ENCODE assay signal across 22 cellular contexts in genomic region chr2:189252991-189253680, GRCh38.
DNase-seq lines count a peak whose midpoint lies in the region; ATAC-seq and TF ChIP-seq lines count a peak whose summit lies in the region.
"Had no signal": no experiment of that assay in that cellular context is flagged by ENCODE, and none has a peak within 500 bp of the region (broad histone marks: within the 10 kb centered on the region; RNA-seq: fewer than 3 reads in every experiment).

No MANE protein-coding gene starts in this region.

- H2BK120ac ChIP-seq in mesendoderm (ENCODE audit: low read depth, low read length): no peak overlapping the region

- H3K79me2 ChIP-seq in mesendoderm (ENCODE audit: control insufficient read depth, insufficient read depth, low read length): no peaks in the 10 kb centered on the region

- H3K9me3 Mint-ChIP-seq in HFFc6: no peaks in the 10 kb centered on the region
- H3K9me3 Mint-ChIP-seq in activated naive CD8-positive, alpha-beta T cell treated with anti-CD3 and anti-CD28 coated beads, Interleukin-2, amount 50 U/mL, for 24 hours: no peaks in the 10 kb centered on the region
- H3K9me3 Mint-ChIP-seq: CD4-positive, alpha-beta memory T cell; central memory CD8-positive, alpha-beta T cell; effector memory CD8-positive, alpha-beta T cell had no signal

- no peak for TF ChIP-seq POLR2A in body of pancreas (IDR thresholded peaks at IDR 0.05)
- no peak for TF ChIP-seq POLR2A in esophagus squamous epithelium (IDR thresholded peaks at IDR 0.05)

- peak overlapping the region; percentile 24; the same call in 1 of the 2 replicates for H3K4me3 Mint-ChIP-seq in HFFc6
- no peak overlapping the region for H3K4me3 Mint-ChIP-seq in activated naive CD8-positive, alpha-beta T cell treated with anti-CD3 and anti-CD28 coated beads, Interleukin-2, amount 50 U/mL, for 24 hours
- H3K4me3 Mint-ChIP-seq: CD4-positive, alpha-beta memory T cell; central memory CD8-positive, alpha-beta T cell; effector memory CD8-positive, alpha-beta T cell; natural killer cell had no signal

- no CpG with 5 or more reads among the region's 6 CpGs for WGBS in mesendoderm (ENCODE audit: extremely low coverage, insufficient coverage, low lambda C conversion rate)
- 63% methylated on average over 6 of the region's 6 CpGs for WGBS in body of pancreas, 2 donors
- 56 to 58% methylated on average over 6 of the region's 6 CpGs for WGBS in esophagus squamous epithelium, 2 donors

- no peak overlapping the region for H3K27ac ChIP-seq in A673 (ENCODE audit: low read depth, low read length, poor library complexity, severe bottlenecking)
- no peak overlapping the region for H3K27ac ChIP-seq in mesendoderm (ENCODE audit: low read depth, low read length)
- H3K27ac ChIP-seq in body of pancreas: no peak overlapping the region
- no peak overlapping the region for H3K27ac ChIP-seq in esophagus squamous epithelium

- H4K5ac ChIP-seq in mesendoderm (ENCODE audit: low read length): no peak overlapping the region

- DNase-seq in A673 (ENCODE audit: low spot score): peak; percentile 70
- DNase-seq in HFFc6: peak; percentile 36
- no peak for DNase-seq in activated naive CD8-positive, alpha-beta T cell treated with anti-CD3 and anti-CD28 coated beads, Interleukin-2, amount 50 U/mL, for 24 hours
- no peak for DNase-seq in mesendoderm
- no peak for DNase-seq in cerebellar cortex (ENCODE audit: low spot score)
- DNase-seq in body of pancreas: no peak
- DNase-seq in esophagus squamous epithelium (lab: John Stamatoyannopoulos, UW): no peak
- DNase-seq: ACHN; activated CD4-positive, alpha-beta T cell treated with anti-CD3 and anti-CD28 coated beads, Interleukin-2, amount 50 U/mL, for 4 hours; activated gamma-delta T cell treated with Interleukin-2 at 50 U/mL for 16 hours; anterior cingulate cortex; CD4-positive, alpha-beta memory T cell; DMS53; effector memory CD8-positive, alpha-beta T cell; natural killer cell; NCI-H2029; NCI-H510A; stimulated activated CD4-positive, alpha-beta T cell treated with anti-CD3 and anti-CD28 coated beads, Interleukin-4, amount 100 ng/mL, for 24 hours had no signal

- no peak for TF ChIP-seq CTCF in A673 (conservative IDR thresholded peaks at IDR 0.05; ENCODE audit: low read depth, low read length)
- TF ChIP-seq CTCF in HFFc6 (IDR thresholded peaks at IDR 0.05): no peak
- no peak for TF ChIP-seq CTCF in body of pancreas (IDR thresholded peaks at IDR 0.05)
- no peak for TF ChIP-seq CTCF in esophagus squamous epithelium (IDR thresholded peaks at IDR 0.05)

- H3K27ac Mint-ChIP-seq in HFFc6: peak overlapping the region; percentile 73
- H3K27ac Mint-ChIP-seq in activated naive CD8-positive, alpha-beta T cell treated with anti-CD3 and anti-CD28 coated beads, Interleukin-2, amount 50 U/mL, for 24 hours: peak overlapping the region; percentile 24
- H3K27ac Mint-ChIP-seq: CD4-positive, alpha-beta memory T cell; effector memory CD8-positive, alpha-beta T cell; natural killer cell had no signal

- no peak overlapping the region for H2AK5ac ChIP-seq in mesendoderm (ENCODE audit: low read length)

- POLR2A ChIA-PET in A673 (lab: Charles Lee; ENCODE audit: low non-redundant PET): no interaction called here

- no TSS peak for BruUV-seq in A673 (replicated peaks; lab: Mats Ljungman, UMichigan)

- H3K23ac ChIP-seq in mesendoderm (ENCODE audit: low read length): no peak overlapping the region

- H3K9me3 ChIP-seq in A673 (ENCODE audit: low read depth, low read length, poor library complexity, severe bottlenecking) (no peaks in the 10 kb centered on the region), body of pancreas (no peaks in the 10 kb centered on the region), esophagus squamous epithelium (no peaks in the 10 kb centered on the region)

- H3K56ac ChIP-seq in mesendoderm (ENCODE audit: low read length): no peak overlapping the region

- no peaks in the 10 kb centered on the region for H3K36me3 Mint-ChIP-seq in HFFc6 (ENCODE audit: low read depth)
- peaks cover 12% of the 10 kb centered on the region for H3K36me3 Mint-ChIP-seq in activated naive CD8-positive, alpha-beta T cell treated with anti-CD3 and anti-CD28 coated beads, Interleukin-2, amount 50 U/mL, for 24 hours (ENCODE audit: low read depth)
- H3K36me3 Mint-ChIP-seq: CD4-positive, alpha-beta memory T cell; natural killer cell had no signal

- no peak overlapping the region for H3K18ac ChIP-seq in mesendoderm (ENCODE audit: low read length)

- H3K27me3 ChIP-seq in A673 (replicated peaks; ENCODE audit: insufficient read depth, low read depth, low read length, poor library complexity): no peaks in the 10 kb centered on the region
- H3K27me3 ChIP-seq in mesendoderm (ENCODE audit: insufficient read depth, low read length, poor library complexity): no peaks in the 10 kb centered on the region
- H3K27me3 ChIP-seq in body of pancreas: no peaks in the 10 kb centered on the region
- no peaks in the 10 kb centered on the region for H3K27me3 ChIP-seq in esophagus squamous epithelium

- H3K79me1 ChIP-seq in mesendoderm (ENCODE audit: low read length): no peaks in the 10 kb centered on the region

- H3K4me1 ChIP-seq in A673 (ENCODE audit: insufficient read depth, low read length, poor library complexity, severe bottlenecking): peaks cover 33% of the 10 kb centered on the region
- H3K4me1 ChIP-seq in mesendoderm (ENCODE audit: control insufficient read depth, low read depth, low read length): no peaks in the 10 kb centered on the region
- H3K4me1 ChIP-seq in body of pancreas: no peaks in the 10 kb centered on the region
- H3K4me1 ChIP-seq in esophagus squamous epithelium: peaks cover 0 to 14% (median 0%) of the 10 kb centered on the region in 3 donors

- H3K4me1 Mint-ChIP-seq in HFFc6 (ENCODE audit: low read depth): peaks cover 40% of the 10 kb centered on the region
- H3K4me1 Mint-ChIP-seq in activated naive CD8-positive, alpha-beta T cell treated with anti-CD3 and anti-CD28 coated beads, Interleukin-2, amount 50 U/mL, for 24 hours: peaks cover 31% of the 10 kb centered on the region
- H3K4me1 Mint-ChIP-seq: central memory CD8-positive, alpha-beta T cell; natural killer cell had no signal

- no peak overlapping the region for H3K4ac ChIP-seq in mesendoderm (ENCODE audit: low read depth, low read length)

- no peak overlapping the region for H3K4me2 ChIP-seq in mesendoderm (ENCODE audit: low read length)

- intact Hi-C loops in A673 (cut with micrococcal nuclease; ENCODE audit: unreplicated experiment) (no loop called here), body of pancreas (cut with DNase I) (no loop called here), esophagus squamous epithelium (cut with DNase I) (no loop called here)

- peak overlapping the region; percentile 57 for H2BK15ac ChIP-seq in mesendoderm (replicated peaks; ENCODE audit: low read depth)

- no peak overlapping the region for H4K8ac ChIP-seq in mesendoderm (ENCODE audit: low read depth, low read length)

- H2BK5ac ChIP-seq in mesendoderm (ENCODE audit: low read length): no peak overlapping the region

- CTCF ChIA-PET in A673 (lab: Charles Lee): no interaction called here

- no peak overlapping the region for H3K9ac ChIP-seq in mesendoderm (ENCODE audit: low read length)

- peaks cover 4% of the 10 kb centered on the region; the same call in 1 of the 2 replicates for H3K27me3 Mint-ChIP-seq in HFFc6 (ENCODE audit: insufficient read depth)
- H3K27me3 Mint-ChIP-seq in activated naive CD8-positive, alpha-beta T cell treated with anti-CD3 and anti-CD28 coated beads, Interleukin-2, amount 50 U/mL, for 24 hours: no peaks in the 10 kb centered on the region
- H3K27me3 Mint-ChIP-seq: central memory CD8-positive, alpha-beta T cell; effector memory CD8-positive, alpha-beta T cell had no signal

- no peak for ATAC-seq in activated naive CD8-positive, alpha-beta T cell treated with anti-CD3 and anti-CD28 coated beads, Interleukin-2, amount 50 U/mL, for 24 hours
- ATAC-seq in body of pancreas (no peak), HG02884 (IDR thresholded peaks at IDR 0.05; ENCODE audit: unreplicated experiment) (no peak)
- ATAC-seq: effector memory CD8-positive, alpha-beta T cell; HCT116; natural killer cell had no signal

- H3K36me3 ChIP-seq in A673 (ENCODE audit: insufficient read depth, low read length, poor library complexity, severe bottlenecking): no peaks in the 10 kb centered on the region
- no peaks in the 10 kb centered on the region for H3K36me3 ChIP-seq in mesendoderm (ENCODE audit: control insufficient read depth, insufficient read depth, low read length)
- H3K36me3 ChIP-seq in body of pancreas (replicated peaks in 1 of 2; ENCODE audit: insufficient read depth in 1 of 2, low read depth in 2 of 2): no peaks in the 10 kb centered on the region
- no peaks in the 10 kb centered on the region for H3K36me3 ChIP-seq in esophagus squamous epithelium

- no peak overlapping the region for H3K4me3 ChIP-seq in A673 (ENCODE audit: low read depth, low read length, poor library complexity, severe bottlenecking)
- H3K4me3 ChIP-seq in mesendoderm (ENCODE audit: low read length): no peak overlapping the region
- H3K4me3 ChIP-seq in body of pancreas: no peak overlapping the region
- no peak overlapping the region for H3K4me3 ChIP-seq in esophagus squamous epithelium
- H3K4me3 ChIP-seq: lung had no signal

Comparison
In these comparisons a context has a peak if more than half of its experiments do, and no peak if none do; other contexts are left out.
1. DNase-seq: peak in A673 (single experiment) and HFFc6 (single experiment); none in activated naive CD8-positive, alpha-beta T cell treated with anti-CD3 and anti-CD28 coated beads, Interleukin-2, amount 50 U/mL, for 24 hours (single experiment), mesendoderm (single experiment), cerebellar cortex (single experiment), body of pancreas (0 of 4) and esophagus squamous epithelium (single experiment).